Comparison of ENCODE assay signal across 19 cellular contexts in genomic region chr2:187566712-187567111, GRCh38. TPM values are rescaled to one million over a fixed set of nuclear protein-coding genes. Genes with fewer than 3 reads are reported as not detected.
DNase-seq lines count a peak whose midpoint lies in the region; ATAC-seq and TF ChIP-seq lines count a peak whose summit lies in the region.
"Had no signal": no experiment of that assay in that cellular context is flagged by ENCODE, and none has a peak within 500 bp of the region (broad histone marks: within the 10 kb centered on the region; RNA-seq: fewer than 3 reads in every experiment).

No MANE protein-coding gene starts in this region.

- no peaks in the 10 kb centered on the region for H3F3A ChIP-seq in SK-N-SH (replicated peaks; ENCODE audit: insufficient read depth)

- DNase-seq in SK-N-SH (no peak), NCI-H69 (lab: John Stamatoyannopoulos, UW) (peak; percentile 42), HuH-7.5 (ENCODE audit: low spot score) (no peak), NCI-H2196 treated with DMSO at 0.1 percent for 48 hours (lab: John Stamatoyannopoulos, UW; ENCODE audit: unreplicated experiment) (no peak)
- no peak for DNase-seq in activated CD4-positive, alpha-beta T cell treated with anti-CD3 and anti-CD28 coated beads for 1 hour
- DNase-seq: 8988T, Caco-2, NCI-H1048, NCI-H1694, NCI-H2107, NCI-H446 treated with DMSO at 0.1 percent for 48 hours, NCI-H82, Peyer's patch, SHP77 treated with DMSO at 0.1 percent for 48 hours had no signal

- H3K4me1 ChIP-seq in SK-N-SH (ENCODE audit: control insufficient read depth in 1 of 2, insufficient read depth in 2 of 2, low read depth in 1 of 2, low read length in 1 of 2) (peaks cover 0 to 2% of the 10 kb centered on the region in 2 experiments; a peak in 2 of 4 replicates), iPS-18a (ENCODE audit: control insufficient read depth, low read depth, low read length) (peaks cover 16% of the 10 kb centered on the region)
- H3K4me1 ChIP-seq: Caco-2, HAP-1, Peyer's patch had no signal

- H3K79me2 ChIP-seq in SK-N-SH (ENCODE audit: insufficient read depth): no peaks in the 10 kb centered on the region

- H3K36me3 ChIP-seq in SK-N-SH (replicated peaks in 1 of 2; ENCODE audit: control insufficient read depth in 1 of 2, insufficient read depth in 2 of 2, low read length in 1 of 2) (no peaks in the 10 kb centered on the region), iPS-18a (ENCODE audit: control insufficient read depth, low read depth, low read length) (no peaks in the 10 kb centered on the region)
- H3K36me3 ChIP-seq: HAP-1, Peyer's patch had no signal

- no peak overlapping the region for H3K27ac ChIP-seq in SK-N-SH (ENCODE audit: low read depth in 2 of 2, low read length in 1 of 2)
- H3K27ac ChIP-seq in iPS-18a (ENCODE audit: low read length): no peak overlapping the region
- H3K27ac ChIP-seq in temporal lobe (ENCODE audit: low read depth, low read length): peak overlapping the region; percentile 61
- H3K27ac ChIP-seq: C4-2B, Peyer's patch had no signal

- TF ChIP-seq RAD21 in SK-N-SH (IDR thresholded peaks at IDR 0.05; ENCODE audit: low read length): no peak

- TF ChIP-seq CTCF in SK-N-SH (IDR thresholded peaks at IDR 0.05): no peak

- no peak overlapping the region for H3K4me3 ChIP-seq in SK-N-SH (ENCODE audit: low read depth in 2 of 2, low read length in 1 of 2)
- peak overlapping the region; percentile 58 for H3K4me3 ChIP-seq in iPS-18a (ENCODE audit: low read length)
- H3K4me3 ChIP-seq: HAP-1, Peyer's patch had no signal

- H3K27me3 ChIP-seq in SK-N-SH (ENCODE audit: insufficient read depth) (no peaks in the 10 kb centered on the region), iPS-18a (ENCODE audit: control insufficient read depth, insufficient read depth, low read length) (no peaks in the 10 kb centered on the region)
- H3K27me3 ChIP-seq: Peyer's patch had no signal

- no peak overlapping the region for H3K9ac ChIP-seq in SK-N-SH
- H3K9ac ChIP-seq in iPS-18a (ENCODE audit: low read length): no peak overlapping the region

- H4K20me1 ChIP-seq in SK-N-SH (ENCODE audit: insufficient read depth): no peaks in the 10 kb centered on the region

- peak overlapping the region; percentile 26; the same call in 1 of the 2 replicates for H2AFZ ChIP-seq in SK-N-SH (ENCODE audit: low read depth)

- TF ChIP-seq EP300 in SK-N-SH (IDR thresholded peaks at IDR 0.05; ENCODE audit: borderline replicate concordance in 1 of 2, low read depth in 1 of 2, low read length in 1 of 2): no peak

- CTCF ChIA-PET in SK-N-SH (lab: Yijun Ruan, JAX): interaction anchor here (0.7 to 3.1 kb wide), 4 partner anchors 15 to 67 kb away, joined by 3 to 16 read pairs (median 8); no protein-coding TSS in a partner anchor

- POLR2A ChIA-PET in SK-N-SH (lab: Yijun Ruan, JAX): no interaction called here

- ATAC-seq in SK-N-SH treated with all-trans-retinoic acid at 6 μM for 48 hours: no peak

- H3K9me2 ChIP-seq in SK-N-SH: no peaks in the 10 kb centered on the region

- whole genome bisulfite sequencing in SK-N-SH (ENCODE audit: low lambda C conversion rate): 90% methylated on average over 1 of the region's 1 CpG

- no peaks in the 10 kb centered on the region for H3K9me3 ChIP-seq in SK-N-SH
- no peaks in the 10 kb centered on the region for H3K9me3 ChIP-seq in iPS-18a (ENCODE audit: control insufficient read depth, low read depth, low read length)
- H3K9me3 ChIP-seq: Caco-2, HAP-1, Peyer's patch had no signal

- H3K4me2 ChIP-seq in SK-N-SH: no peak overlapping the region

TF ChIP-seq in SK-N-SH, 30 proteins besides CTCF, POLR2A, EP300 and RAD21:
- TF ChIP-seq CHD2 (IDR thresholded peaks at IDR 0.05; ENCODE audit: low read length, partially characterized antibody) (no peak), NRF1 (IDR thresholded peaks at IDR 0.05; ENCODE audit: low read depth, low read length) (no peak), TAF1 (IDR thresholded peaks at IDR 0.05; ENCODE audit: borderline replicate concordance, low read depth, low read length) (no peak), RXRA (IDR thresholded peaks at IDR 0.05; ENCODE audit: borderline replicate concordance, low read depth) (no peak), EZH2phosphoT487 (IDR thresholded peaks at IDR 0.05; ENCODE audit: borderline replicate concordance, low read depth) (no peak), SMC3 (IDR thresholded peaks at IDR 0.05; ENCODE audit: low read depth, low read length) (no peak), MEF2A (IDR thresholded peaks at IDR 0.05; ENCODE audit: borderline replicate concordance, low read depth) (no peak), GATA2 (CRISPR knock-in tag; IDR thresholded peaks at IDR 0.05) (no peak), PBX3 (IDR thresholded peaks at IDR 0.05) (no peak)

TF ChIP-seq in SK-N-SH treated with all-trans-retinoic acid at 6 μM for 48 hours, 23 proteins besides CTCF, POLR2A, EP300 and RAD21:
- TF ChIP-seq ZC3H10 (CRISPR knock-in tag; IDR thresholded peaks at IDR 0.05) (no peak), TOX (CRISPR knock-in tag; IDR thresholded peaks at IDR 0.05; ENCODE audit: borderline replicate concordance) (no peak), ZFP3 (CRISPR knock-in tag; IDR thresholded peaks at IDR 0.05) (no peak), GLIS3 (CRISPR knock-in tag; IDR thresholded peaks at IDR 0.05) (no peak), ARNTL (CRISPR knock-in tag; IDR thresholded peaks at IDR 0.05; ENCODE audit: borderline replicate concordance, low read depth) (no peak), RARB (CRISPR knock-in tag; IDR thresholded peaks at IDR 0.05) (no peak), OSR1 (CRISPR knock-in tag; IDR thresholded peaks at IDR 0.05) (no peak), CREB5 (CRISPR knock-in tag; IDR thresholded peaks at IDR 0.05; ENCODE audit: low read depth) (no peak), ISL1 (CRISPR knock-in tag; IDR thresholded peaks at IDR 0.05) (no peak), ZNF8 (CRISPR knock-in tag; IDR thresholded peaks at IDR 0.05) (no peak), TSHZ2 (CRISPR knock-in tag; IDR thresholded peaks at IDR 0.05) (no peak), PPARA (CRISPR knock-in tag; IDR thresholded peaks at IDR 0.05; ENCODE audit: borderline replicate concordance) (no peak), BACH2 (CRISPR knock-in tag; IDR thresholded peaks at IDR 0.05; ENCODE audit: borderline replicate concordance) (no peak), ZNF70 (CRISPR knock-in tag; IDR thresholded peaks at IDR 0.05) (no peak), PATZ1 (CRISPR knock-in tag; IDR thresholded peaks at IDR 0.05; ENCODE audit: borderline replicate concordance) (no peak)
TF ChIP-seq in SK-N-SH treated with all-trans-retinoic acid at 6 μM for 48 hours: peak in this region for 0.

RNA-seq across cellular contexts. Expression of gene TFPI, which starts 12.5 kb away (rescaled TPM):
- polyA plus RNA-seq in SK-N-SH (2012; rRNA removed): 2.1 and 2.3 TPM in 2 replicates
- 3.5 and 4.0 TPM in 2 replicates for polyA plus RNA-seq in SK-N-SH (2012; cell fraction: cytosol; rRNA removed)
- polyA plus RNA-seq in SK-N-SH (2012; cell fraction: nucleus; rRNA removed): 0.62 and 1.8 TPM in 2 replicates
- 19.7 TPM for total RNA-seq in temporal lobe
